In genomic region chr4:53377319-53378170, GRCh38 we compare ENCODE assay signal across 8 cellular contexts. TPM values are rescaled to one million over a fixed set of nuclear protein-coding genes. Genes with fewer than 3 reads are reported as not detected.
DNase-seq lines count a peak whose midpoint lies in the region; ATAC-seq and TF ChIP-seq lines count a peak whose summit lies in the region.

Gene FIP1L1, plus strand, starts transcription at chr4:53377641. Its CDS starts 198 bp downstream, at chr4:53377839.

- peak within 1 kb of the TSS; percentile 87 to 93 for H3K4me3 ChIP-seq in prostate gland
- H3K4me3 ChIP-seq in urinary bladder (ENCODE audit: low read depth, low read length), result peak within 1 kb of the TSS; percentile 93

- H3K4me1 ChIP-seq in prostate gland (replicated peaks), result peaks cover 3% of the 10 kb centered on the region
- H3K4me1 ChIP-seq in urinary bladder (ENCODE audit: insufficient read depth), result no peaks in the 10 kb centered on the region

- ATAC-seq in HG02870 (IDR thresholded peaks at IDR 0.05; ENCODE audit: unreplicated experiment) (peak; percentile 84), T-helper 17 cell (peak; percentile 95), left ventricle myocardium superior (peak; percentile 100)

- peak; percentile 95 for DNase-seq in GM13977 (ENCODE audit: low spot score)
- peak; percentile 89 for DNase-seq in NCI-H146 treated with DMSO at 0.1 percent for 48 hours (lab: John Stamatoyannopoulos, UW; ENCODE audit: unreplicated experiment)
- DNase-seq in T-helper 17 cell, result peak; percentile 95 to 97 (median 97)
- DNase-seq in left ventricle myocardium superior, result peak; percentile 99
- peak; percentile 94 for DNase-seq in prostate gland (ENCODE audit: low spot score)

- no peaks in the 10 kb centered on the region for H3K27me3 ChIP-seq in prostate gland (replicated peaks; ENCODE audit: insufficient read depth)

- H3K4me3 Mint-ChIP-seq in T-helper 17 cell, result peak within 1 kb of the TSS; percentile 98

- TF ChIP-seq CTCF in GM13977 (IDR thresholded peaks at IDR 0.05; ENCODE audit: extremely low read depth, insufficient read depth, missing control alignments), result no peak
- TF ChIP-seq CTCF in prostate gland (IDR thresholded peaks at IDR 0.05), result peak in 2 of 4 experiments; percentile 24 to 30

- in situ Hi-C loops in GM13977 (cut with MboI; ENCODE audit: low pct_unique_long_range_greater_than_20kb, low sequenced_read_pairs, unreplicated experiment), result no loop called here

- H3K36me3 ChIP-seq in prostate gland (no peaks in the 10 kb centered on the region), urinary bladder (ENCODE audit: insufficient read depth) (no peaks in the 10 kb centered on the region)

- peaks cover 28% of the 10 kb centered on the region for H3K4me1 Mint-ChIP-seq in T-helper 17 cell

- H3K36me3 Mint-ChIP-seq in T-helper 17 cell (ENCODE audit: low read depth), result peaks cover 6% of the 10 kb centered on the region

- intact Hi-C loops in left ventricle myocardium superior (cut with micrococcal nuclease), result no loop called here
- intact Hi-C loops in prostate gland (cut with DNase I), result loop anchor here (10.0 kb wide), 1 partner anchor 1647 kb away; no protein-coding TSS in a partner anchor

- H3K27me3 Mint-ChIP-seq in T-helper 17 cell, result peaks cover 11% of the 10 kb centered on the region

- WGBS in prostate gland, result under 1% methylated on average over 85 of the region's 85 CpGs
- WGBS in urinary bladder, result under 1% methylated on average over 85 of the region's 85 CpGs

- H3K27ac ChIP-seq in angular gyrus (ENCODE audit: low read depth, low read length), result peak within 1 kb of the TSS; percentile 87
- peak within 1 kb of the TSS; percentile 83 to 87 for H3K27ac ChIP-seq in prostate gland
- peak within 1 kb of the TSS; percentile 51 for H3K27ac ChIP-seq in urinary bladder (ENCODE audit: low read depth)

- H3K27ac Mint-ChIP-seq in T-helper 17 cell, result peak within 1 kb of the TSS; percentile 99

- H3K9me3 ChIP-seq in T-helper 17 cell (ENCODE audit: control insufficient read depth, low read length, poor library complexity, severe bottlenecking) (no peaks in the 10 kb centered on the region), prostate gland (no peaks in the 10 kb centered on the region)

- peak; percentile 90 for TF ChIP-seq POLR2A in prostate gland (IDR thresholded peaks at IDR 0.05)

RNA-seq across cellular contexts. Expression of gene FIP1L1, which starts in this region (rescaled TPM):
- total RNA-seq in T-helper 17 cell, result 10 to 100 TPM; 57.5 to 80.7 TPM
- total RNA-seq in left ventricle myocardium superior, result 28.2 TPM
- 10 to 100 TPM; 41.0 to 63.5 TPM for total RNA-seq in prostate gland
- 121 TPM for total RNA-seq in urinary bladder
- 38.9 TPM for polyA plus RNA-seq in urinary bladder

Comparison
In these comparisons a context has a peak if more than half of its experiments do, and no peak if none do; other contexts are left out.
1. Peak in every context shown above with its lines: DNase-seq, ATAC-seq, H3K4me3 ChIP-seq and H3K27ac ChIP-seq.